Comparison of ENCODE assay signal across 14 cellular contexts in genomic region chr9:77690723-77691122, GRCh38. TPM values are rescaled to one million over a fixed set of nuclear protein-coding genes. Genes with fewer than 3 reads are reported as not detected.
DNase-seq lines count a peak whose midpoint lies in the region; ATAC-seq, FAIRE-seq and TF ChIP-seq lines count a peak whose summit lies in the region.
"Not testable (repeated sequence)": the region's sequence is repeated elsewhere in the genome, so short reads cannot be mapped to it uniquely, and the experiment has no call there.
"Had no signal": no experiment of that assay in that cellular context is flagged by ENCODE, and none has a peak within 500 bp of the region (broad histone marks: within the 10 kb centered on the region; RNA-seq: fewer than 3 reads in every experiment).

No MANE protein-coding gene starts in this region.

- peak; percentile 33 for DNase-seq in A673 (ENCODE audit: low spot score)
- not testable (repeated sequence) for DNase-seq in DND-41; H9; activated CD4-positive, alpha-beta T cell treated with anti-CD3 and anti-CD28 coated beads for 36 hours; endodermal cell; HepG2 (ENCODE audit: low spot score)
- DNase-seq in NCI-H82 (lab: John Stamatoyannopoulos, UW), result peak; percentile 1

- TF ChIP-seq CTCF in A673 (conservative IDR thresholded peaks at IDR 0.05; ENCODE audit: low read depth, low read length) (peak; percentile 37; the same call in 1 of the 2 replicates), DND-41 (IDR thresholded peaks at IDR 0.05; ENCODE audit: borderline replicate concordance, extremely low read depth, low read length, poor library complexity, severe bottlenecking) (peak; percentile 15), H9 (conservative IDR thresholded peaks at IDR 0.05) (peak; percentile 28; the same call in 2 of the 3 replicates), endodermal cell (conservative IDR thresholded peaks at IDR 0.05) (peak; percentile 56), HepG2 (CRISPR knock-in tag; IDR thresholded peaks at IDR 0.05) (0 out of 2 replicates have a peak, but pooled peaks have one; percentile 14)

- H2BK12ac ChIP-seq in H9 (ENCODE audit: insufficient read length, low read depth, low read length), result not testable (repeated sequence)

- TF ChIP-seq RAD21 in HepG2 (CRISPR knock-in tag; IDR thresholded peaks at IDR 0.05), result not testable (repeated sequence)

- no CpG with 5 or more reads among the region's 3 CpGs for WGBS in H9 (ENCODE audit: extremely low coverage, insufficient read length, low lambda C conversion rate)
- WGBS in endodermal cell (ENCODE audit: insufficient coverage in 1 of 2, insufficient read length in 1 of 2), 2 experiments, result 90 to 92% methylated on average over 3 of the region's 3 CpGs
- WGBS in HepG2 (ENCODE audit: low lambda C conversion rate), result 33% methylated on average over 2 of the region's 3 CpGs

- H3K4me1 ChIP-seq in A673 (ENCODE audit: insufficient read depth, low read length, poor library complexity, severe bottlenecking), result peaks cover 11% of the 10 kb centered on the region
- H3K4me1 ChIP-seq in DND-41 (ENCODE audit: insufficient read depth, low read length); H9 (ENCODE audit: insufficient read depth, low read length); endodermal cell (ENCODE audit: control insufficient read depth, insufficient read depth, low read length); HepG2 (ENCODE audit: insufficient read depth, low read length): not testable (repeated sequence)

- not testable (repeated sequence) for H3K23me2 ChIP-seq in H9 (ENCODE audit: insufficient read length, low read depth, low read length, poor library complexity, severe bottlenecking)

- not testable (repeated sequence) for H3K4me3 Mint-ChIP-seq in H9; activated CD4-positive, alpha-beta T cell treated with anti-CD3 and anti-CD28 coated beads for 36 hours; endodermal cell

- H2BK15ac ChIP-seq in H9 (ENCODE audit: low read depth, low read length), result not testable (repeated sequence)

- H3K4ac ChIP-seq in H9 (ENCODE audit: low read depth, low read length), result not testable (repeated sequence)

- H4K20me1 ChIP-seq in DND-41 (ENCODE audit: insufficient read depth, low read length); H9 (ENCODE audit: control insufficient read depth, insufficient read depth, insufficient read length); HepG2 (ENCODE audit: insufficient read depth, low read length): not testable (repeated sequence)

- H2BK20ac ChIP-seq in H9 (ENCODE audit: low read depth, low read length, poor library complexity, severe bottlenecking), result not testable (repeated sequence)

- H3K79me2 ChIP-seq in DND-41 (ENCODE audit: insufficient read depth, low read length); H9 (ENCODE audit: insufficient read depth, low read length); HepG2 (ENCODE audit: insufficient read depth, low read length): not testable (repeated sequence)

- not testable (repeated sequence) for H3K27me3 Mint-ChIP-seq in H9 (ENCODE audit: low read depth); activated CD4-positive, alpha-beta T cell treated with anti-CD3 and anti-CD28 coated beads for 36 hours; endodermal cell (ENCODE audit: insufficient read depth)

- H4K8ac ChIP-seq in H9 (replicated peaks; ENCODE audit: insufficient read length, low read depth, low read length), result not testable (repeated sequence)

- H3K4me3 ChIP-seq in A673 (ENCODE audit: low read depth, low read length, poor library complexity, severe bottlenecking); DND-41 (ENCODE audit: low read depth in 1 of 2, low read length in 2 of 2); endodermal cell (ENCODE audit: low read length); HepG2 (replicated peaks in 1 of 3; ENCODE audit: insufficient read depth in 1 of 3, low read depth in 2 of 3, low read length in 3 of 3): not testable (repeated sequence)

- H3K18ac ChIP-seq in H9 (ENCODE audit: insufficient read length, low read depth, low read length), result not testable (repeated sequence)

- H3K9me3 Mint-ChIP-seq in H9 (peaks cover 24 to 26% of the 10 kb centered on the region in 2 experiments), endodermal cell (peaks cover 16% of the 10 kb centered on the region)
- H3K9me3 Mint-ChIP-seq in activated CD4-positive, alpha-beta T cell treated with anti-CD3 and anti-CD28 coated beads for 36 hours (ENCODE audit: low read depth), result not testable (repeated sequence)

- H3K14ac ChIP-seq in H9 (ENCODE audit: insufficient read depth, low read length), result not testable (repeated sequence)

- not testable (repeated sequence) for BruUV-seq in A673 (replicated peaks; lab: Mats Ljungman, UMichigan); HepG2 (replicated peaks; lab: Mats Ljungman, UMichigan)

- H3K36me3 ChIP-seq in A673 (ENCODE audit: insufficient read depth, low read length, poor library complexity, severe bottlenecking); DND-41 (ENCODE audit: insufficient read depth, low read length); endodermal cell (ENCODE audit: control insufficient read depth, insufficient read depth, low read length); HepG2 (replicated peaks in 1 of 2; ENCODE audit: control insufficient read depth in 1 of 2, insufficient read depth in 2 of 2, low read length in 2 of 2): not testable (repeated sequence)

- H3K27ac ChIP-seq in A673 (ENCODE audit: low read depth, low read length, poor library complexity, severe bottlenecking), result peak overlapping the region; percentile 57
- H3K27ac ChIP-seq in DND-41 (ENCODE audit: low read length); H9 (ENCODE audit: insufficient read length, low read depth, low read length); endodermal cell (ENCODE audit: low read depth, low read length); HepG2 (ENCODE audit: extremely low read length, insufficient read depth, low read length): not testable (repeated sequence)

- not testable (repeated sequence) for ATAC-seq in DND-41 (ENCODE audit: insufficient read depth, low read depth); activated CD4-positive, alpha-beta T cell treated with anti-CD3 and anti-CD28 coated beads for 36 hours; HepG2

- not testable (repeated sequence) for H3K9me3 ChIP-seq in A673 (ENCODE audit: low read depth, low read length, poor library complexity, severe bottlenecking); DND-41 (ENCODE audit: insufficient read depth, low read length, severe bottlenecking); H9 (ENCODE audit: control insufficient read depth, low read depth, low read length); endodermal cell (ENCODE audit: control insufficient read depth, low read length); HepG2 (ENCODE audit: low read length)

- H3K27me3 ChIP-seq in A673 (replicated peaks; ENCODE audit: insufficient read depth, low read depth, low read length, poor library complexity); DND-41 (ENCODE audit: insufficient read depth, low read length, poor library complexity); H9 (ENCODE audit: insufficient read depth, low read length); endodermal cell (ENCODE audit: control insufficient read depth, insufficient read depth, low read length, poor library complexity, severe bottlenecking); HepG2 (ENCODE audit: control insufficient read depth in 1 of 2, insufficient read depth in 2 of 2, low read length in 2 of 2): not testable (repeated sequence)

- not testable (repeated sequence) for H3K4me2 ChIP-seq in DND-41 (ENCODE audit: insufficient read depth, low read length); H9 (ENCODE audit: insufficient read depth, insufficient read length, low read length); HepG2 (ENCODE audit: low read depth, low read length)

- not testable (repeated sequence) for H3T11ph ChIP-seq in H9 (ENCODE audit: low read length)

- in situ Hi-C loops in HepG2 (cut with HindIII; ENCODE audit: extremely low pct_ligation_motif_present, low pct_unique_long_range_greater_than_20kb), result not testable (repeated sequence)

- not testable (repeated sequence) for H2BK120ac ChIP-seq in H9 (ENCODE audit: low read depth, low read length, poor library complexity, severe bottlenecking)

- not testable (repeated sequence) for H2AFZ ChIP-seq in DND-41 (ENCODE audit: low read depth, low read length); H9 (ENCODE audit: low read length); HepG2 (ENCODE audit: low read length)

- not testable (repeated sequence) for TF ChIP-seq EP300 in HepG2 (IDR thresholded peaks at IDR 0.05; ENCODE audit: low read depth in 2 of 2, low read length in 2 of 2); HepG2 (CRISPR knock-in tag; IDR thresholded peaks at IDR 0.05; ENCODE audit: borderline replicate concordance)

- H3K23ac ChIP-seq in H9 (ENCODE audit: insufficient read length, low read depth, low read length), result not testable (repeated sequence)

- not testable (repeated sequence) for H4K5ac ChIP-seq in H9 (ENCODE audit: insufficient read length, low read depth, low read length)

- CTCF ChIA-PET in A673 (lab: Charles Lee); HepG2 (lab: Yijun Ruan, JAX; ENCODE audit: low intra/inter-chr PET ratio, low total read pairs): not testable (repeated sequence)
- CTCF ChIA-PET in activated CD4-positive, alpha-beta T cell treated with anti-CD3 and anti-CD28 coated beads for 36 hours (lab: Charles Lee), result interaction anchor here (0.6 kb wide), 1 partner anchor 11 kb away, joined by 3 read pairs; no protein-coding TSS in a partner anchor

- not testable (repeated sequence) for H3K56ac ChIP-seq in H9 (ENCODE audit: insufficient read length, low read depth, low read length)

- intact Hi-C loops in A673 (cut with micrococcal nuclease; ENCODE audit: unreplicated experiment); activated CD4-positive, alpha-beta T cell treated with anti-CD3 and anti-CD28 coated beads for 36 hours (cut with DNase I, micrococcal nuclease); HepG2 (cut with micrococcal nuclease; ENCODE audit: unreplicated experiment): not testable (repeated sequence)

- TF ChIP-seq POLR2A in HepG2 (IDR thresholded peaks at IDR 0.05; ENCODE audit: insufficient read depth in 1 of 2, low read depth in 2 of 2, low read length in 2 of 2), result not testable (repeated sequence)

- not testable (repeated sequence) for H4K91ac ChIP-seq in H9 (ENCODE audit: insufficient read length, low read depth, low read length)

- not testable (repeated sequence) for H2AK5ac ChIP-seq in H9 (ENCODE audit: insufficient read length, low read length)

- not testable (repeated sequence) for H3K4me1 Mint-ChIP-seq in H9; activated CD4-positive, alpha-beta T cell treated with anti-CD3 and anti-CD28 coated beads for 36 hours; endodermal cell

- not testable (repeated sequence) for H3K9ac ChIP-seq in DND-41 (ENCODE audit: low read depth, low read length); H9 (ENCODE audit: extremely low read depth, insufficient read length, low read length); endodermal cell (ENCODE audit: extremely low read depth, low read length, poor library complexity, severe bottlenecking); HepG2 (ENCODE audit: insufficient read depth, low read depth, low read length)

- not testable (repeated sequence) for H3K79me1 ChIP-seq in H9 (ENCODE audit: insufficient read depth, low read depth, low read length, poor library complexity, severe bottlenecking)

- H2BK5ac ChIP-seq in H9 (ENCODE audit: insufficient read length, low read length), result not testable (repeated sequence)

- not testable (repeated sequence) for H3K27ac Mint-ChIP-seq in H9, endodermal cell
- H3K27ac Mint-ChIP-seq in activated CD4-positive, alpha-beta T cell treated with anti-CD3 and anti-CD28 coated beads for 36 hours, result peak overlapping the region; percentile 12

- POLR2A ChIA-PET in A673 (lab: Charles Lee; ENCODE audit: low non-redundant PET); activated CD4-positive, alpha-beta T cell treated with anti-CD3 and anti-CD28 coated beads for 36 hours (lab: Charles Lee); HepG2 (lab: Yijun Ruan, JAX): not testable (repeated sequence)

- peaks cover 12 to 30% (median 20%) of the 10 kb centered on the region in 3 experiments for H3K36me3 Mint-ChIP-seq in H9 (ENCODE audit: insufficient read depth in 1 of 3, low read depth in 3 of 3)
- not testable (repeated sequence) for H3K36me3 Mint-ChIP-seq in activated CD4-positive, alpha-beta T cell treated with anti-CD3 and anti-CD28 coated beads for 36 hours (ENCODE audit: low read depth); endodermal cell (ENCODE audit: low read depth)

- not testable (repeated sequence) for FAIRE-seq in HepG2 (lab: Jason Lieb, UNC)

RNA-seq across cellular contexts. Expression of gene GNA14, which starts 42.6 kb away (rescaled TPM):
- total RNA-seq in A673 (2021) (2.7 and 3.8 TPM in 2 replicates), H9 (2021) (0.37 and 0.48 TPM in 2 replicates), endodermal cell (1 to 10 TPM in 1 of 2 donors, under 1 TPM in 1; 0.62 to 8.0 TPM), HepG2 (2016; rRNA removed; fragmentation: Illumina TruSeq; extraction: Trizol) (not detected in 2 replicates)
- under 1 TPM; 0.11 to 0.54 TPM for total RNA-seq in activated CD4-positive, alpha-beta T cell treated with anti-CD3 and anti-CD28 coated beads for 36 hours
- polyA plus RNA-seq in endodermal cell (2013, experiment 1 of 2), result 0.78 TPM
- 1.2 TPM for polyA plus RNA-seq in endodermal cell (2013, experiment 2 of 2)
- total RNA-seq in HepG2 (2016; cell fraction: cytosol; rRNA removed; fragmentation: Illumina TruSeq; extraction: Trizol; ENCODE audit: low read depth), result not detected in 2 replicates
- not detected in 2 replicates for total RNA-seq in HepG2 (2016; cell fraction: insoluble cytoplasmic fraction; rRNA removed; fragmentation: Illumina TruSeq; extraction: Trizol)
- total RNA-seq in HepG2 (2016; cell fraction: membrane; rRNA removed; fragmentation: Illumina TruSeq; extraction: Trizol), result not detected in 2 replicates
- total RNA-seq in HepG2 (2016; cell fraction: nucleus; rRNA removed; fragmentation: Illumina TruSeq; extraction: Trizol), result not detected in 2 replicates
- not detected in 2 replicates for polyA plus RNA-seq in HepG2 (2011; rRNA removed)
- 0.04 and 0.09 TPM in 2 replicates for polyA plus RNA-seq in HepG2 (2011; cell fraction: cytosol; rRNA removed)
- 0.06 and 0.09 TPM in 2 replicates for polyA plus RNA-seq in HepG2 (2011; cell fraction: nucleus; rRNA removed)
- not detected in 2 replicates for polyA plus RNA-seq in HepG2 (2012)
- not detected in 2 replicates for polyA plus RNA-seq in HepG2 (2016; cell fraction: cytosol; fragmentation: Illumina TruSeq; extraction: Trizol; ENCODE audit: low read depth)
- polyA plus RNA-seq in HepG2 (2016; cell fraction: insoluble cytoplasmic fraction; fragmentation: Illumina TruSeq; extraction: Trizol; ENCODE audit: low read depth), result 0.09 TPM in 1 of 2 replicates, not detected in the other
- not detected in 2 replicates for polyA plus RNA-seq in HepG2 (2016; cell fraction: membrane; fragmentation: Illumina TruSeq; extraction: Trizol; ENCODE audit: low read depth)
- not detected in 2 replicates for polyA plus RNA-seq in HepG2 (2016; cell fraction: nucleus; fragmentation: Illumina TruSeq; extraction: Trizol; ENCODE audit: insufficient read depth, low read depth)
- not detected in 2 replicates for polyA minus RNA-seq in HepG2 (2011; rRNA and poly(A)+ RNA removed; ENCODE audit: low replicate concordance)
- not detected in 2 replicates for polyA minus RNA-seq in HepG2 (2011; cell fraction: cytosol; rRNA and poly(A)+ RNA removed)
- not detected in 2 replicates for polyA minus RNA-seq in HepG2 (2011; cell fraction: nucleus; rRNA and poly(A)+ RNA removed)
- total RNA-seq: A172; Caco-2; Calu3; CD4-positive, alpha-beta T cell; CD8-positive, alpha-beta T cell; G401 had no signal
- polyA plus RNA-seq: GM12878 had no signal
